In the genomic region with DNA sequence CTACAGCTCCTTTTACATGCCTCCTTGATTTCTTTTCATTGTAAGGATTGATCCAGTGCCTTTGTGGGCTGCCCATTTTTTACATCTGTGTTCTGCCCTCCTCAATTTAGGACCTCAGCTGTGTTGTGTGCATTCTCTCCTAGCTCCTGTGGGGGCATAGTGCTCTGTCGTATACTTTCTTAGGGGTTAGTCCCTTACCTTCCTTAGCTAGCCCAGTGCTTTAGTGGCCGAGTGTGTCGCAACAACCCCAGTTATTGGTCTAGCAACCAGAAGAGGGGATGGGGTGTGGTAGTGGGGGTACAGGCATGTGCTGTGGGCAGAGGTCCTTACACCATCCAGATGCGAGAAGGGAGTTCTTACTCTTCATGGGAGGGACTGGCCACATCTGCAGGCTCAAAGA, we compare ENCODE assay signal across 24 cellular contexts. TPM values are rescaled to one million over a fixed set of nuclear protein-coding genes. Genes with fewer than 3 reads are reported as not detected.
DNase-seq lines count a peak whose midpoint lies in the region; ATAC-seq and TF ChIP-seq lines count a peak whose summit lies in the region.
"Had no signal": no experiment of that assay in that cellular context is flagged by ENCODE, and none has a peak within 500 bp of the region (broad histone marks: within the 10 kb centered on the region; RNA-seq: fewer than 3 reads in every experiment).

No MANE protein-coding gene starts in this region.

- 0 out of 7 replicates have a peak overlapping the region, but pooled peaks of 1 of the 3 experiments have one; percentile 49 for H3K27ac Mint-ChIP-seq in H9
- H3K27ac Mint-ChIP-seq: HFFc6; stimulated activated naive B cell treated with anti-CD40 and anti-IgM and Interleukin-4, amounts not matched to agents 10 μg/mL and 1 μg/mL and 100 μg/mL, for 72 hours had no signal

- H3K9me3 ChIP-seq in H9 (ENCODE audit: control insufficient read depth, low read depth, low read length), result no peaks in the 10 kb centered on the region
- H3K9me3 ChIP-seq in neutrophil, result no peaks in the 10 kb centered on the region
- H3K9me3 ChIP-seq: heart left ventricle, left ventricle myocardium inferior, tibial nerve had no signal

- H3K36me3 ChIP-seq in neutrophil, result peaks cover 13% of the 10 kb centered on the region

- no peak overlapping the region for H2BK12ac ChIP-seq in H9 (ENCODE audit: insufficient read length, low read depth, low read length)

- no peak overlapping the region for H3T11ph ChIP-seq in H9 (ENCODE audit: low read length)

- no peaks in the 10 kb centered on the region for H3K79me2 ChIP-seq in H9 (ENCODE audit: insufficient read depth, low read length)

- H3K4ac ChIP-seq in H9 (ENCODE audit: low read depth, low read length), result no peak overlapping the region

- H3K56ac ChIP-seq in H9 (ENCODE audit: insufficient read length, low read depth, low read length), result no peak overlapping the region

- H2BK20ac ChIP-seq in H9 (ENCODE audit: low read depth, low read length, poor library complexity, severe bottlenecking), result no peak overlapping the region

- H3K4me2 ChIP-seq in H9 (ENCODE audit: insufficient read depth, insufficient read length, low read length), result no peak overlapping the region

- no peaks in the 10 kb centered on the region for H4K20me1 ChIP-seq in H9 (ENCODE audit: control insufficient read depth, insufficient read depth, insufficient read length)

- H3K27me3 ChIP-seq in H9 (ENCODE audit: insufficient read depth, low read length) (no peaks in the 10 kb centered on the region), neutrophil (no peaks in the 10 kb centered on the region)
- H3K27me3 ChIP-seq: heart left ventricle, tibial nerve had no signal

- H3K4me3 ChIP-seq in neutrophil (ENCODE audit: low read depth in 1 of 2, low read length in 1 of 2), result no peak overlapping the region
- H3K4me3 ChIP-seq: heart left ventricle, left ventricle myocardium inferior, skin epidermis, tibial nerve had no signal

- H3K9me3 Mint-ChIP-seq in H9, result no peaks in the 10 kb centered on the region
- H3K9me3 Mint-ChIP-seq: HFFc6; stimulated activated naive B cell treated with anti-CD40 and anti-IgM and Interleukin-4, amounts not matched to agents 10 μg/mL and 1 μg/mL and 100 μg/mL, for 72 hours had no signal

- no peak overlapping the region for H2AK5ac ChIP-seq in H9 (ENCODE audit: insufficient read length, low read length)

- H3K9ac ChIP-seq in H9 (ENCODE audit: extremely low read depth, insufficient read length, low read length), result no peak overlapping the region

- no peak overlapping the region for H4K5ac ChIP-seq in H9 (ENCODE audit: insufficient read length, low read depth, low read length)

- H3K4me1 ChIP-seq in H9 (ENCODE audit: insufficient read depth, low read length) (no peaks in the 10 kb centered on the region), neutrophil (ENCODE audit: control insufficient read depth in 1 of 2, insufficient read depth in 1 of 2, low read depth in 1 of 2, low read length in 1 of 2) (peaks cover 53 to 55% of the 10 kb centered on the region in 2 experiments)

- no peak overlapping the region for H3K18ac ChIP-seq in H9 (ENCODE audit: insufficient read length, low read depth, low read length)

- H2BK120ac ChIP-seq in H9 (ENCODE audit: low read depth, low read length, poor library complexity, severe bottlenecking), result no peak overlapping the region

- H3K4me3 Mint-ChIP-seq in H9, result no peak overlapping the region
- H3K4me3 Mint-ChIP-seq: HFFc6; stimulated activated naive B cell treated with anti-CD40 and anti-IgM and Interleukin-4, amounts not matched to agents 10 μg/mL and 1 μg/mL and 100 μg/mL, for 72 hours had no signal

- no peak overlapping the region for H4K91ac ChIP-seq in H9 (ENCODE audit: insufficient read length, low read depth, low read length)

- no peak overlapping the region for H4K8ac ChIP-seq in H9 (replicated peaks; ENCODE audit: insufficient read length, low read depth, low read length)

- no peak overlapping the region for H3K14ac ChIP-seq in H9 (ENCODE audit: insufficient read depth, low read length)

- H2BK15ac ChIP-seq in H9 (ENCODE audit: low read depth, low read length), result no peak overlapping the region

- no peaks in the 10 kb centered on the region for H3K79me1 ChIP-seq in H9 (ENCODE audit: insufficient read depth, low read depth, low read length, poor library complexity, severe bottlenecking)

- WGBS in H9 (ENCODE audit: extremely low coverage, insufficient read length, low lambda C conversion rate), result no CpG with 5 or more reads among the region's 4 CpGs

- H3K4me1 Mint-ChIP-seq in H9, result no peaks in the 10 kb centered on the region

- no peaks in the 10 kb centered on the region for H3K23me2 ChIP-seq in H9 (ENCODE audit: insufficient read length, low read depth, low read length, poor library complexity, severe bottlenecking)

- ATAC-seq in GM21447 (IDR thresholded peaks at IDR 0.05; ENCODE audit: unreplicated experiment), result no peak
- ATAC-seq: heart left ventricle; SK-N-SH treated with all-trans-retinoic acid at 6 μM for 48 hours; stimulated activated naive B cell treated with anti-CD40 and anti-IgM and Interleukin-4, amounts not matched to agents 10 μg/mL and 1 μg/mL and 100 μg/mL, for 72 hours had no signal

- no peak for DNase-seq in H9
- peak; percentile 32 for DNase-seq in NOMO-1 treated with DMSO at 0.1 percent for 48 hours (lab: John Stamatoyannopoulos, UW; ENCODE audit: unreplicated experiment)
- no peak for DNase-seq in caudate nucleus (lab: John Stamatoyannopoulos, UW)
- no peak for DNase-seq in HT-29 (ENCODE audit: low spot score)
- no peak for DNase-seq in NCI-H1694 (lab: John Stamatoyannopoulos, UW)
- DNase-seq: activated CD4-positive, alpha-beta T cell treated with anti-CD3 and anti-CD28 coated beads for 1 hour; activated T-cell treated with anti-CD3 and anti-CD28 coated beads, Interleukin-2, amount 50 U/mL, for 48 hours; COR-L47; DND-41; heart left ventricle; HFFc6; left ventricle myocardium inferior; NCI-H187 treated with DMSO at 0.1 percent for 48 hours; NCI-H345; stimulated activated CD4-positive, alpha-beta T cell treated with anti-CD3 and anti-CD28 coated beads, Interleukin-2, amount 100 ng/mL, for 24 hours; stimulated activated naive B cell treated with anti-CD40 and anti-IgM and Interleukin-4, amounts not matched to agents 10 μg/mL and 1 μg/mL and 100 μg/mL, for 72 hours; T-helper 9 cell had no signal

- no peak overlapping the region for H2BK5ac ChIP-seq in H9 (ENCODE audit: insufficient read length, low read length)

- 0 out of 3 replicates have a peak, but pooled peaks have one; percentile 18 for TF ChIP-seq CTCF in H9 (conservative IDR thresholded peaks at IDR 0.05)
- no peak for TF ChIP-seq CTCF in neutrophil (IDR thresholded peaks at IDR 0.05)

- peaks cover 34 to 82% (median 74%) of the 10 kb centered on the region in 3 experiments for H3K36me3 Mint-ChIP-seq in H9 (ENCODE audit: insufficient read depth in 1 of 3, low read depth in 3 of 3)

- no peak overlapping the region for H3K27ac ChIP-seq in H9 (ENCODE audit: insufficient read length, low read depth, low read length)
- H3K27ac ChIP-seq in caudate nucleus (ENCODE audit: low read depth, low read length), result peak overlapping the region; percentile 93
- H3K27ac ChIP-seq in neutrophil, result peak overlapping the region; percentile 73
- H3K27ac ChIP-seq: heart left ventricle, left ventricle myocardium inferior, skin epidermis, tibial nerve had no signal

- H3K27me3 Mint-ChIP-seq in H9 (ENCODE audit: low read depth), result no peaks in the 10 kb centered on the region
- H3K27me3 Mint-ChIP-seq: stimulated activated naive B cell treated with anti-CD40 and anti-IgM and Interleukin-4, amounts not matched to agents 10 μg/mL and 1 μg/mL and 100 μg/mL, for 72 hours had no signal

- H3K23ac ChIP-seq in H9 (ENCODE audit: insufficient read length, low read depth, low read length), result no peak overlapping the region

- no peak overlapping the region for H2AFZ ChIP-seq in H9 (ENCODE audit: low read length)

RNA-seq across cellular contexts. Expression of a gene that starts 12.1 kb away (rescaled TPM):
- 66.0 and 69.6 TPM in 2 replicates for total RNA-seq in H9 (2021)
- 36.1 and 42.1 TPM in 2 replicates for total RNA-seq in HT-29 (2014; rRNA removed; shearing (Covaris generic))

RNA-seq across cellular contexts. Expression of a gene that starts 12.3 kb away (rescaled TPM):
- 15.0 and 16.3 TPM in 2 replicates for total RNA-seq in H9 (2021)
- 6.3 and 8.3 TPM in 2 replicates for total RNA-seq in HT-29 (2014; rRNA removed; shearing (Covaris generic))

RNA-seq across cellular contexts. Expression of a gene that starts 30.2 kb away (rescaled TPM):
- 0.35 and 0.44 TPM in 2 replicates for total RNA-seq in H9 (2021)
- total RNA-seq in HT-29 (2014; rRNA removed; shearing (Covaris generic)), result not detected in 2 replicates
- total RNA-seq: activated CD8-positive, alpha-beta memory T cell treated with anti-CD3 and anti-CD28 coated beads for 36 hours; heart left ventricle; HFFc6; left ventricle myocardium inferior; RPMI7951; tibial nerve had no signal
